1 cellular context compared by ENCODE assay signal in genomic region chr11:113877673-113878060, GRCh38.
TF ChIP-seq lines count a peak whose summit lies in the region.

No MANE protein-coding gene starts in this region.

TF ChIP-seq in H1, 55 proteins besides CTCF, POLR2A, EP300 and RAD21:
- TF ChIP-seq CBX5 (IDR thresholded peaks at IDR 0.05; ENCODE audit: low read depth, low read length) (no peak), HDAC2 (IDR thresholded peaks at IDR 0.05; ENCODE audit: borderline replicate concordance in 1 of 2, low read depth in 2 of 2, low read length in 2 of 2) (no peak)
